In the genomic region with DNA sequence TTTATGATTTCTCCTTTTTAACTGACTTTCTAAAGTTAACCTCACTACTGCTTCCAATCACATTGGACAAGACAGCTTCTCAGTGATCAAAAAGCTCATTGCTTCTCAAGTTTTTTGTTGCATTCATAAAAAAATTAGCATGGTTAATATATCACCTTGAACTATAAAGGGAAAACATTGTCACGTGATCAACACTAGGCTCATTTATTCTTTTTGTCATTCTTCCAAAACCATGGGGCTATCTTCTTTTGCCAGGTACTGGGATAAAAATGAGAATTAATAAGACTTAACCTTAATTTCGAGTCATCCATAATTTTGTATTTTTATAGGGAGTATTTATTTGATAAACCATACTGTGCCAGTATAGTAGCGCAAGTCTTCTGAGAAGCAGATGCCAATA, we compare ENCODE assay signal across 28 cellular contexts.
"Had no signal": no experiment of that assay in that cellular context is flagged by ENCODE, and none has a peak within 500 bp of the region (broad histone marks: within the 10 kb centered on the region; RNA-seq: fewer than 3 reads in every experiment).

No MANE protein-coding gene starts in this region.

- H3K4me3 ChIP-seq: stomach, suprapubic skin, testis, thoracic aorta, thyroid gland, tibial artery, transverse colon, upper lobe of left lung, upper lobe of right lung, uterus, vagina had no signal

- FAIRE-seq: urothelium cell line had no signal

- H3K9me3 ChIP-seq: stomach, suprapubic skin, testis, thoracic aorta, thyroid gland, tibial artery, transverse colon, upper lobe of left lung, upper lobe of right lung, uterus, vagina had no signal

- H3K36me3 Mint-ChIP-seq: stimulated activated effector memory CD8-positive, alpha-beta T cell treated with anti-CD3 and anti-CD28 coated beads, Interleukin-12 subunit alpha, Interleukin-12 subunit beta, amount 100 ng/mL, for 72 hours; stimulated activated memory B cell treated with anti-CD40 and anti-IgM and Interleukin-4, amounts not matched to agents 10 μg/mL and 1 μg/mL and 100 μg/mL, for 72 hours; stimulated activated naive B cell treated with anti-CD40 and anti-IgM and Interleukin-4, amounts not matched to agents 10 μg/mL and 1 μg/mL and 100 μg/mL, for 72 hours had no signal

- H3K27ac Mint-ChIP-seq: stimulated activated effector memory CD8-positive, alpha-beta T cell treated with anti-CD3 and anti-CD28 coated beads, Interleukin-12 subunit alpha, Interleukin-12 subunit beta, amount 100 ng/mL, for 72 hours; stimulated activated memory B cell treated with anti-CD40 and anti-IgM and Interleukin-4, amounts not matched to agents 10 μg/mL and 1 μg/mL and 100 μg/mL, for 72 hours; stimulated activated naive B cell treated with anti-CD40 and anti-IgM and Interleukin-4, amounts not matched to agents 10 μg/mL and 1 μg/mL and 100 μg/mL, for 72 hours; stimulated activated naive CD8-positive, alpha-beta T cell treated with anti-CD3 and anti-CD28 coated beads, Interleukin-15, amount 100 ng/mL, for 72 hours; stimulated activated naive CD8-positive, alpha-beta T cell treated with anti-CD3 and anti-CD28 coated beads, Interleukin-15, Interleukin-2, amounts not matched to agents 100 ng/mL and 50 ng/mL, for 24 hours; type B pancreatic cell had no signal

- H3K9me3 Mint-ChIP-seq: stimulated activated memory B cell treated with anti-CD40 and anti-IgM and Interleukin-4, amounts not matched to agents 10 μg/mL and 1 μg/mL and 100 μg/mL, for 72 hours; stimulated activated naive CD8-positive, alpha-beta T cell treated with anti-CD3 and anti-CD28 coated beads, Interleukin-15, Interleukin-2, amounts not matched to agents 100 ng/mL and 50 ng/mL, for 24 hours had no signal

- H3K27me3 ChIP-seq: stomach, suprapubic skin, testis, thyroid gland, transverse colon, upper lobe of left lung, upper lobe of right lung, uterus, vagina had no signal

- H3K4me1 Mint-ChIP-seq: stimulated activated effector memory CD8-positive, alpha-beta T cell treated with anti-CD3 and anti-CD28 coated beads, Interleukin-12 subunit alpha, Interleukin-12 subunit beta, amount 100 ng/mL, for 72 hours; stimulated activated memory B cell treated with anti-CD40 and anti-IgM and Interleukin-4, amounts not matched to agents 10 μg/mL and 1 μg/mL and 100 μg/mL, for 72 hours; stimulated activated naive B cell treated with anti-CD40 and anti-IgM and Interleukin-4, amounts not matched to agents 10 μg/mL and 1 μg/mL and 100 μg/mL, for 72 hours; stimulated activated naive CD8-positive, alpha-beta T cell treated with anti-CD3 and anti-CD28 coated beads, Interleukin-15, amount 100 ng/mL, for 72 hours had no signal

- ATAC-seq: stimulated activated effector memory CD8-positive, alpha-beta T cell treated with anti-CD3 and anti-CD28 coated beads, Interleukin-12 subunit alpha, Interleukin-12 subunit beta, amount 100 ng/mL, for 72 hours; stimulated activated memory B cell treated with anti-CD40 and anti-IgM and Interleukin-4, amounts not matched to agents 10 μg/mL and 1 μg/mL and 100 μg/mL, for 72 hours; stimulated activated naive B cell treated with anti-CD40 and anti-IgM and Interleukin-4, amounts not matched to agents 10 μg/mL and 1 μg/mL and 100 μg/mL, for 72 hours; stimulated activated naive CD8-positive, alpha-beta T cell treated with anti-CD3 and anti-CD28 coated beads, Interleukin-15, amount 100 ng/mL, for 72 hours; stimulated activated naive CD8-positive, alpha-beta T cell treated with anti-CD3 and anti-CD28 coated beads, Interleukin-15, Interleukin-2, amounts not matched to agents 100 U/mL and 50 U/mL, for 24 hours; upper lobe of right lung had no signal

- H3K27me3 Mint-ChIP-seq: stimulated activated memory B cell treated with anti-CD40 and anti-IgM and Interleukin-4, amounts not matched to agents 10 μg/mL and 1 μg/mL and 100 μg/mL, for 72 hours; stimulated activated naive B cell treated with anti-CD40 and anti-IgM and Interleukin-4, amounts not matched to agents 10 μg/mL and 1 μg/mL and 100 μg/mL, for 72 hours; stimulated activated naive CD8-positive, alpha-beta T cell treated with anti-CD3 and anti-CD28 coated beads, Interleukin-15, Interleukin-2, amounts not matched to agents 100 ng/mL and 50 ng/mL, for 24 hours; type B pancreatic cell had no signal

- H3K4me1 ChIP-seq: stomach, suprapubic skin, testis, thyroid gland, tibial artery, transverse colon, upper lobe of left lung, upper lobe of right lung, uterus, vagina had no signal

- H3K36me3 ChIP-seq: stomach, suprapubic skin, thoracic aorta, thyroid gland, tibial artery, transverse colon, upper lobe of left lung, upper lobe of right lung, uterus, vagina had no signal

- H3K4me3 Mint-ChIP-seq: stimulated activated effector memory CD8-positive, alpha-beta T cell treated with anti-CD3 and anti-CD28 coated beads, Interleukin-12 subunit alpha, Interleukin-12 subunit beta, amount 100 ng/mL, for 72 hours; stimulated activated memory B cell treated with anti-CD40 and anti-IgM and Interleukin-4, amounts not matched to agents 10 μg/mL and 1 μg/mL and 100 μg/mL, for 72 hours; stimulated activated naive B cell treated with anti-CD40 and anti-IgM and Interleukin-4, amounts not matched to agents 10 μg/mL and 1 μg/mL and 100 μg/mL, for 72 hours; stimulated activated naive CD8-positive, alpha-beta T cell treated with anti-CD3 and anti-CD28 coated beads, Interleukin-15, amount 100 ng/mL, for 72 hours; stimulated activated naive CD8-positive, alpha-beta T cell treated with anti-CD3 and anti-CD28 coated beads, Interleukin-15, Interleukin-2, amounts not matched to agents 100 ng/mL and 50 ng/mL, for 24 hours; type B pancreatic cell had no signal

- H3K27ac ChIP-seq: stomach, suprapubic skin, testis, thoracic aorta, thyroid gland, tibial artery, transverse colon, upper lobe of left lung, upper lobe of right lung, uterus, vagina had no signal

- DNase-seq: stimulated activated CD4-positive, alpha-beta T cell treated with anti-CD3 and anti-CD28 coated beads, Interleukin-2, amount 100 ng/mL, for 48 hours; stimulated activated CD4-positive, alpha-beta T cell treated with anti-CD3 and anti-CD28 coated beads, Interleukin-4, amount 100 ng/mL, for 1 hour; stimulated activated CD4-positive, alpha-beta T cell treated with anti-CD3 and anti-CD28 coated beads, Interleukin-4, amount 100 ng/mL, for 24 hours; stimulated activated CD4-positive, alpha-beta T cell treated with anti-CD3 and anti-CD28 coated beads, Interleukin-4, amount 100 ng/mL, for 4 hours; stimulated activated CD8-positive, alpha-beta memory T cell treated with anti-CD3 and anti-CD28 coated beads, Interleukin-4, amount 100 ng/mL, for 48 hours; stimulated activated naive B cell treated with anti-CD40 and anti-IgM and Interleukin-4, amounts not matched to agents 10 μg/mL and 1 μg/mL and 100 μg/mL, for 72 hours; stimulated activated naive CD4-positive, alpha-beta T cell; stimulated activated naive CD4-positive, alpha-beta T cell treated with Interleukin-2 at 50 U/mL for 16 hours; stimulated activated naive CD8-positive, alpha-beta T cell treated with anti-CD3 and anti-CD28 coated beads, Interleukin-15, amount 100 ng/mL, for 72 hours; stimulated activated naive CD8-positive, alpha-beta T cell treated with anti-CD3 and anti-CD28 coated beads, Interleukin-15, Interleukin-2, amounts not matched to agents 100 U/mL and 50 U/mL, for 24 hours; stomach; substantia nigra; testis; thyroid gland; tibial artery; transverse colon; trophoblast cell; upper lobe of left lung; upper lobe of right lung; uterus had no signal
